In the genomic region with DNA sequence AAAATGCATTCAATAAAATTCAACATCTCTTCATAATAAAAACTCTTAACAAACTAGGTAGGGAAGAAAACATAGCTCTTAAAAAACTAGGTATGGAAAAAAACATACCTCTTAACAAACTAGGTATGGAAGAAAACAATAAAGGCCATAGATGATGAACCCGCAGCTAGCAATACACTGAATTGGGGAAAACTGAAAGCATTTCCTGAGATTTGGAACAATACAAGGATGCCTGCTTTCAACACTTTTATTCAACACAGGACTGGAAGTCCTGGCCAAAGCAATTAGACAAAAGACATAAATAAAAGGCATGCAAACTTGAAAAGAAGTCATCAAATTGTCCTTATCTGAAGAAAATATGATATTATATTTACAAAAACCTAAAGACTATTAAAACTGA, we compare ENCODE assay signal across 24 cellular contexts.
A peak's percentile ranks its signal among the peaks of the same experiment; 100 is the strongest.
DNase-seq lines count a peak whose midpoint lies in the region; ATAC-seq, FAIRE-seq and TF ChIP-seq lines count a peak whose summit lies in the region.
"Had no signal": no experiment of that assay in that cellular context is flagged by ENCODE, and none has a peak within 500 bp of the region (broad histone marks: within the 10 kb centered on the region; RNA-seq: fewer than 3 reads in every experiment).

No MANE protein-coding gene starts in this region.

- peaks cover 18% of the 10 kb centered on the region for H3K4me1 Mint-ChIP-seq in MCF 10A (ENCODE audit: insufficient read depth, unreplicated experiment)

- no peak overlapping the region for H3K4me3 ChIP-seq in breast epithelium
- no peak overlapping the region for H3K4me3 ChIP-seq in endothelial cell of umbilical vein (replicated peaks in 1 of 3; ENCODE audit: insufficient read depth in 1 of 3, low read depth in 1 of 3, low read length in 3 of 3)
- H3K4me3 ChIP-seq: BLaER1, GM23248 had no signal

- no TSS peak for BruUV-seq in MCF 10A (replicated peaks; lab: Mats Ljungman, UMichigan)
- no TSS peak for BruUV-seq in endothelial cell of umbilical vein (replicated peaks; lab: Mats Ljungman, UMichigan)

- peak overlapping the region; percentile 32 for H3K27ac Mint-ChIP-seq in MCF 10A (ENCODE audit: low read depth, unreplicated experiment)
- H3K27ac Mint-ChIP-seq: B cell; CD4-positive, CD25-positive, alpha-beta regulatory T cell; CD8-positive, alpha-beta T cell had no signal

- H3K79me2 ChIP-seq in endothelial cell of umbilical vein (ENCODE audit: control insufficient read depth, insufficient read depth, low read length), result peaks cover 27% of the 10 kb centered on the region

- no peaks in the 10 kb centered on the region for H3K27me3 Mint-ChIP-seq in MCF 10A (ENCODE audit: insufficient read depth, unreplicated experiment)
- H3K27me3 Mint-ChIP-seq: CD4-positive, CD25-positive, alpha-beta regulatory T cell had no signal

- POLR2A ChIA-PET in MCF 10A (lab: Yijun Ruan, JAX) (no interaction called here), endothelial cell of umbilical vein (lab: Charles Lee) (no interaction called here)

- no peaks in the 10 kb centered on the region for H3K36me3 ChIP-seq in breast epithelium
- H3K36me3 ChIP-seq in endothelial cell of umbilical vein (ENCODE audit: control insufficient read depth in 2 of 2, extremely low read depth in 1 of 2, insufficient read depth in 2 of 2, low read length in 2 of 2), result peaks cover 5 to 12% of the 10 kb centered on the region in 2 experiments
- H3K36me3 ChIP-seq: BLaER1 had no signal

- no peak overlapping the region for H3K27ac ChIP-seq in breast epithelium
- no peak overlapping the region for H3K27ac ChIP-seq in endothelial cell of umbilical vein (ENCODE audit: insufficient read depth, low read depth, low read length)
- H3K27ac ChIP-seq: 22Rv1, BLaER1, C4-2B, GM23248 had no signal

- H3K4me3 Mint-ChIP-seq in MCF 10A (ENCODE audit: unreplicated experiment), result no peak overlapping the region
- H3K4me3 Mint-ChIP-seq: B cell; CD4-positive, CD25-positive, alpha-beta regulatory T cell; CD8-positive, alpha-beta T cell had no signal

- H3K4me1 ChIP-seq in breast epithelium (no peaks in the 10 kb centered on the region), endothelial cell of umbilical vein (ENCODE audit: control insufficient read depth, extremely low read depth, insufficient read depth, low read length) (peaks cover 6% of the 10 kb centered on the region)

- no peaks in the 10 kb centered on the region for H4K20me1 ChIP-seq in endothelial cell of umbilical vein (replicated peaks; ENCODE audit: control insufficient read depth, extremely low read depth, insufficient read depth, low read length)
- H4K20me1 ChIP-seq: BLaER1 had no signal

- DNase-seq in MCF 10A (ENCODE audit: unreplicated experiment) (no peak), breast epithelium (ENCODE audit: low spot score in 2 of 2) (no peak), endothelial cell of umbilical vein (ENCODE audit: low read depth, low spot score) (peak; percentile 82), lung microvascular endothelial cell (ENCODE audit: low read depth in 2 of 2) (peak; percentile 60 to 85), NCI-H510A (lab: John Stamatoyannopoulos, UW) (no peak), DMS153 treated with DMSO at 0.1 percent for 48 hours (lab: John Stamatoyannopoulos, UW; ENCODE audit: unreplicated experiment) (no peak)
- DNase-seq: Caco-2; CD4-positive, CD25-positive, alpha-beta regulatory T cell; CD8-positive, alpha-beta T cell; DMS 273 treated with DMSO at 0.1 percent for 48 hours; DMS53; DMS79 treated with DMSO at 0.1 percent for 48 hours; GF-D8; GM23248; H7; HCEC 1CT had no signal

- no peak overlapping the region for H3K4me2 ChIP-seq in endothelial cell of umbilical vein (ENCODE audit: insufficient read depth, low read length)
- H3K4me2 ChIP-seq: BLaER1 had no signal

- intact Hi-C loops in MCF 10A (cut with micrococcal nuclease), result loop anchor here (5.0 kb wide), 1 partner anchor 783 kb away; no protein-coding TSS in a partner anchor
- intact Hi-C loops in breast epithelium (cut with DNase I; ENCODE audit: low total_unique reads), result no loop called here
- intact Hi-C loops in endothelial cell of umbilical vein (cut with micrococcal nuclease), result no loop called here

- dilution Hi-C loops in endothelial cell of umbilical vein (cut with MboI; ENCODE audit: extremely low pct_ligation_motif_present, low sequenced_read_pairs), result no loop called here

- H3K9me3 ChIP-seq in breast epithelium (no peaks in the 10 kb centered on the region), endothelial cell of umbilical vein (replicated peaks; ENCODE audit: control insufficient read depth, insufficient read depth, low read length) (no peaks in the 10 kb centered on the region)
- H3K9me3 ChIP-seq: Caco-2 had no signal

- ATAC-seq in HG03432 (IDR thresholded peaks at IDR 0.05; ENCODE audit: unreplicated experiment), result no peak
- ATAC-seq: CD8-positive, alpha-beta T cell had no signal

- H2AFZ ChIP-seq in endothelial cell of umbilical vein (ENCODE audit: low read depth, low read length), result no peak overlapping the region
- H2AFZ ChIP-seq: GM23248 had no signal

- H3K27me3 ChIP-seq in breast epithelium, result no peaks in the 10 kb centered on the region
- no peaks in the 10 kb centered on the region for H3K27me3 ChIP-seq in endothelial cell of umbilical vein (ENCODE audit: control insufficient read depth in 2 of 2, insufficient read depth in 2 of 2, low read length in 2 of 2)
- H3K27me3 ChIP-seq: BLaER1 had no signal

- H3K9me1 ChIP-seq in endothelial cell of umbilical vein (replicated peaks; ENCODE audit: control insufficient read depth, extremely low read depth, insufficient read depth, low read length), result no peaks in the 10 kb centered on the region

- TF ChIP-seq POLR2A in breast epithelium (IDR thresholded peaks at IDR 0.05), result no peak
- TF ChIP-seq POLR2A in endothelial cell of umbilical vein (IDR thresholded peaks at IDR 0.05; ENCODE audit: low read depth, low read length), result no peak

- H3K9me3 Mint-ChIP-seq in MCF 10A (ENCODE audit: unreplicated experiment), result peaks cover 18% of the 10 kb centered on the region
- H3K9me3 Mint-ChIP-seq: CD8-positive, alpha-beta T cell had no signal

- CTCF ChIA-PET in MCF 10A (lab: Yijun Ruan, JAX) (interaction anchor here (0.7 kb wide), 1 partner anchor 303 kb away, joined by 3 read pairs; no protein-coding TSS in a partner anchor), endothelial cell of umbilical vein (lab: Charles Lee) (interaction anchor here (1.0 to 2.1 kb wide), 4 partner anchors 10 to 208 kb away, joined by 3 to 9 read pairs (median 5); no protein-coding TSS in a partner anchor)

- peaks cover 87% of the 10 kb centered on the region for H3K36me3 Mint-ChIP-seq in MCF 10A (ENCODE audit: insufficient read depth, unreplicated experiment)
- H3K36me3 Mint-ChIP-seq: CD8-positive, alpha-beta T cell had no signal

- H3K9ac ChIP-seq in endothelial cell of umbilical vein (replicated peaks; ENCODE audit: extremely low read depth, insufficient read depth, low read length), result no peak overlapping the region
- H3K9ac ChIP-seq: BLaER1, GM23248 had no signal

- no peak for FAIRE-seq in endothelial cell of umbilical vein (lab: Jason Lieb, UNC)
- FAIRE-seq: A204.1, GM12892, H1 had no signal

- no peak for TF ChIP-seq CTCF in MCF 10A (IDR thresholded peaks at IDR 0.05; ENCODE audit: unreplicated experiment)
- TF ChIP-seq CTCF in breast epithelium (IDR thresholded peaks at IDR 0.05), result no peak
- TF ChIP-seq CTCF in endothelial cell of umbilical vein (IDR thresholded peaks at IDR 0.05; ENCODE audit: extremely low read depth in 1 of 2, insufficient read depth in 1 of 2, low read depth in 1 of 2, low read length in 2 of 2), result no peak

TF ChIP-seq in endothelial cell of umbilical vein, 7 proteins besides CTCF, POLR2A, EP300 and RAD21:
- TF ChIP-seq JUN (IDR thresholded peaks at IDR 0.05; ENCODE audit: borderline replicate concordance, insufficient read depth, insufficient read length, low read depth), result no peak
- no peak for TF ChIP-seq POLR2AphosphoS5 (IDR thresholded peaks at IDR 0.05; ENCODE audit: insufficient read depth, low read depth, low read length)
TF ChIP-seq in endothelial cell of umbilical vein: peak in this region for 0.

Comparison
In these comparisons a context has a peak if more than half of its experiments do, and no peak if none do; other contexts are left out.
1. DNase-seq: peak in endothelial cell of umbilical vein (single experiment) and lung microvascular endothelial cell (2 of 2); none in MCF 10A (single experiment), breast epithelium (0 of 2), NCI-H510A (single experiment) and DMS153 treated with DMSO at 0.1 percent for 48 hours (single experiment).